Comparison of ENCODE assay signal across 1 cellular context in genomic region chr2:149021271-149021719, GRCh38.
TF ChIP-seq lines count a peak whose summit lies in the region.

No MANE protein-coding gene starts in this region.

TF ChIP-seq in SK-N-SH, 30 proteins besides CTCF, POLR2A, EP300 and RAD21 (continued from another document):
- TF ChIP-seq PBX3 (IDR thresholded peaks at IDR 0.05) (no peak), IRF3 (IDR thresholded peaks at IDR 0.05; ENCODE audit: low read depth, low read length) (no peak), RXRA (IDR thresholded peaks at IDR 0.05; ENCODE audit: borderline replicate concordance, low read depth) (no peak), GABPA (IDR thresholded peaks at IDR 0.05; ENCODE audit: low read depth) (no peak), USF2 (IDR thresholded peaks at IDR 0.05; ENCODE audit: borderline replicate concordance, low read depth, low read length) (no peak), NRF1 (IDR thresholded peaks at IDR 0.05; ENCODE audit: low read depth, low read length) (no peak), SIN3A (IDR thresholded peaks at IDR 0.05; ENCODE audit: borderline replicate concordance, low read depth, low read length) (no peak), JUND (IDR thresholded peaks at IDR 0.05) (no peak), RFX5 (IDR thresholded peaks at IDR 0.05; ENCODE audit: low read length) (no peak), TEAD4 (IDR thresholded peaks at IDR 0.05; ENCODE audit: borderline replicate concordance, insufficient read depth) (no peak)
- TF ChIP-seq, protein P1, sequence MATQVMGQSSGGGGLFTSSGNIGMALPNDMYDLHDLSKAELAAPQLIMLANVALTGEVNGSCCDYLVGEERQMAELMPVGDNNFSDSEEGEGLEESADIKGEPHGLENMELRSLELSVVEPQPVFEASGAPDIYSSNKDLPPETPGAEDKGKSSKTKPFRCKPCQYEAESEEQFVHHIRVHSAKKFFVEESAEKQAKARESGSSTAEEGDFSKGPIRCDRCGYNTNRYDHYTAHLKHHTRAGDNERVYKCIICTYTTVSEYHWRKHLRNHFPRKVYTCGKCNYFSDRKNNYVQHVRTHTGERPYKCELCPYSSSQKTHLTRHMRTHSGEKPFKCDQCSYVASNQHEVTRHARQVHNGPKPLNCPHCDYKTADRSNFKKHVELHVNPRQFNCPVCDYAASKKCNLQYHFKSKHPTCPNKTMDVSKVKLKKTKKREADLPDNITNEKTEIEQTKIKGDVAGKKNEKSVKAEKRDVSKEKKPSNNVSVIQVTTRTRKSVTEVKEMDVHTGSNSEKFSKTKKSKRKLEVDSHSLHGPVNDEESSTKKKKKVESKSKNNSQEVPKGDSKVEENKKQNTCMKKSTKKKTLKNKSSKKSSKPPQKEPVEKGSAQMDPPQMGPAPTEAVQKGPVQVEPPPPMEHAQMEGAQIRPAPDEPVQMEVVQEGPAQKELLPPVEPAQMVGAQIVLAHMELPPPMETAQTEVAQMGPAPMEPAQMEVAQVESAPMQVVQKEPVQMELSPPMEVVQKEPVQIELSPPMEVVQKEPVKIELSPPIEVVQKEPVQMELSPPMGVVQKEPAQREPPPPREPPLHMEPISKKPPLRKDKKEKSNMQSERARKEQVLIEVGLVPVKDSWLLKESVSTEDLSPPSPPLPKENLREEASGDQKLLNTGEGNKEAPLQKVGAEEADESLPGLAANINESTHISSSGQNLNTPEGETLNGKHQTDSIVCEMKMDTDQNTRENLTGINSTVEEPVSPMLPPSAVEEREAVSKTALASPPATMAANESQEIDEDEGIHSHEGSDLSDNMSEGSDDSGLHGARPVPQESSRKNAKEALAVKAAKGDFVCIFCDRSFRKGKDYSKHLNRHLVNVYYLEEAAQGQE (IDR thresholded peaks at IDR 0.05; ENCODE audit: low read depth, low read length): no peak
TF ChIP-seq in SK-N-SH: peak in this region for 0.
